8 cellular contexts compared by ENCODE assay signal in genomic region chr13:51729853-51730553, GRCh38.
DNase-seq lines count a peak whose midpoint lies in the region; ATAC-seq and TF ChIP-seq lines count a peak whose summit lies in the region.

No MANE protein-coding gene starts in this region.

- ATAC-seq in GM21576 (IDR thresholded peaks at IDR 0.05; ENCODE audit: unreplicated experiment) (no peak), HG02759 (IDR thresholded peaks at IDR 0.05; ENCODE audit: unreplicated experiment) (no peak)

- no peaks in the 10 kb centered on the region for H3K9me3 Mint-ChIP-seq in HFFc6
- H3K9me3 Mint-ChIP-seq in activated naive CD4-positive, alpha-beta T cell treated with anti-CD3 and anti-CD28 coated beads, Interleukin-2, amount 10 ng/mL, durations not matched to agents 7 days and 5 days, result no peaks in the 10 kb centered on the region
- no peaks in the 10 kb centered on the region for H3K9me3 Mint-ChIP-seq in CD4-positive, alpha-beta memory T cell

- no peaks in the 10 kb centered on the region for H3K27me3 ChIP-seq in right atrium auricular region
- no peaks in the 10 kb centered on the region for H3K27me3 ChIP-seq in CD4-positive, alpha-beta memory T cell (ENCODE audit: insufficient read depth, low read length)

- POLR2A ChIA-PET in CD4-positive, alpha-beta memory T cell (lab: Charles Lee; ENCODE audit: partially characterized antibody), result interaction anchor here (1.8 kb wide), 1 partner anchor 11 kb away, joined by 5 read pairs; no protein-coding TSS in a partner anchor

- CTCF ChIA-PET in activated naive CD4-positive, alpha-beta T cell treated with anti-CD3 and anti-CD28 coated beads, Interleukin-2, amount 10 ng/mL, durations not matched to agents 7 days and 5 days (lab: Charles Lee), result interaction anchor here (0.6 kb wide), 1 partner anchor 375 kb away, joined by 4 read pairs; no protein-coding TSS in a partner anchor
- CTCF ChIA-PET in CD4-positive, alpha-beta memory T cell (lab: Charles Lee; ENCODE audit: partially characterized antibody), result interaction anchor here (0.9 to 1.6 kb wide), 2 partner anchors 44 to 296 kb away, joined by 3 to 4 read pairs; no protein-coding TSS in a partner anchor

- H3K27ac ChIP-seq in right atrium auricular region, result peak overlapping the region; percentile 65 to 66
- no peak overlapping the region for H3K27ac ChIP-seq in CD4-positive, alpha-beta memory T cell (ENCODE audit: low read depth, low read length)

- H3K27ac Mint-ChIP-seq in HFFc6, result no peak overlapping the region
- H3K27ac Mint-ChIP-seq in activated naive CD4-positive, alpha-beta T cell treated with anti-CD3 and anti-CD28 coated beads, Interleukin-2, amount 10 ng/mL, durations not matched to agents 7 days and 5 days, result no peak overlapping the region
- no peak overlapping the region for H3K27ac Mint-ChIP-seq in CD4-positive, alpha-beta memory T cell

- H3K4me1 ChIP-seq in right atrium auricular region, result peaks cover 0 to 43% of the 10 kb centered on the region in 2 donors
- peaks cover 15% of the 10 kb centered on the region for H3K4me1 ChIP-seq in CD4-positive, alpha-beta memory T cell (ENCODE audit: insufficient read depth, low read length)

- DNase-seq in HFFc6 (peak; percentile 85), right atrium auricular region (ENCODE audit: low spot score) (peak; percentile 85), NCI-H2171 treated with DMSO at 0.1 percent for 48 hours (lab: John Stamatoyannopoulos, UW) (no peak)
- peak; percentile 28 for DNase-seq in activated naive CD4-positive, alpha-beta T cell treated with anti-CD3 and anti-CD28 coated beads, Interleukin-2, amount 10 ng/mL, durations not matched to agents 7 days and 5 days
- DNase-seq in stimulated activated CD4-positive, alpha-beta T cell treated with anti-CD3 and anti-CD28 coated beads, Interleukin-4, amount 100 ng/mL, for 1 hour, result peak; percentile 21
- no peak for DNase-seq in CD4-positive, alpha-beta memory T cell

- intact Hi-C loops in CD4-positive, alpha-beta memory T cell (cut with micrococcal nuclease), result no loop called here

- no peaks in the 10 kb centered on the region for H3K9me3 ChIP-seq in right atrium auricular region
- H3K9me3 ChIP-seq in CD4-positive, alpha-beta memory T cell (ENCODE audit: control insufficient read depth in 1 of 2, low read length in 2 of 2), result no peaks in the 10 kb centered on the region

- peaks cover 20% of the 10 kb centered on the region for H3K4me1 Mint-ChIP-seq in HFFc6 (ENCODE audit: low read depth)
- peaks cover 4% of the 10 kb centered on the region for H3K4me1 Mint-ChIP-seq in activated naive CD4-positive, alpha-beta T cell treated with anti-CD3 and anti-CD28 coated beads, Interleukin-2, amount 10 ng/mL, durations not matched to agents 7 days and 5 days
- peaks cover 0 to 6% (median 4%) of the 10 kb centered on the region in 4 donors for H3K4me1 Mint-ChIP-seq in CD4-positive, alpha-beta memory T cell

- no peaks in the 10 kb centered on the region for H3K27me3 Mint-ChIP-seq in HFFc6 (ENCODE audit: insufficient read depth)
- no peaks in the 10 kb centered on the region for H3K27me3 Mint-ChIP-seq in activated naive CD4-positive, alpha-beta T cell treated with anti-CD3 and anti-CD28 coated beads, Interleukin-2, amount 10 ng/mL, durations not matched to agents 7 days and 5 days
- H3K27me3 Mint-ChIP-seq in CD4-positive, alpha-beta memory T cell, result no peaks in the 10 kb centered on the region

- TF ChIP-seq CTCF in HFFc6 (IDR thresholded peaks at IDR 0.05) (no peak), right atrium auricular region (IDR thresholded peaks at IDR 0.05) (no peak)

- no peaks in the 10 kb centered on the region for H3K36me3 ChIP-seq in right atrium auricular region
- H3K36me3 ChIP-seq in CD4-positive, alpha-beta memory T cell (ENCODE audit: insufficient read depth, low read length), result no peaks in the 10 kb centered on the region

- H3K4me3 Mint-ChIP-seq in HFFc6, result no peak overlapping the region
- no peak overlapping the region for H3K4me3 Mint-ChIP-seq in activated naive CD4-positive, alpha-beta T cell treated with anti-CD3 and anti-CD28 coated beads, Interleukin-2, amount 10 ng/mL, durations not matched to agents 7 days and 5 days
- no peak overlapping the region for H3K4me3 Mint-ChIP-seq in CD4-positive, alpha-beta memory T cell

- H3K36me3 Mint-ChIP-seq in HFFc6 (ENCODE audit: low read depth), result peaks cover 10% of the 10 kb centered on the region
- H3K36me3 Mint-ChIP-seq in activated naive CD4-positive, alpha-beta T cell treated with anti-CD3 and anti-CD28 coated beads, Interleukin-2, amount 10 ng/mL, durations not matched to agents 7 days and 5 days, result peaks cover 20% of the 10 kb centered on the region
- H3K36me3 Mint-ChIP-seq in CD4-positive, alpha-beta memory T cell, result peaks cover 22 to 40% of the 10 kb centered on the region in 2 donors

- H3K4me3 ChIP-seq in right atrium auricular region, result no peak overlapping the region
- no peak overlapping the region for H3K4me3 ChIP-seq in CD4-positive, alpha-beta memory T cell (ENCODE audit: low read length in 2 of 2)

Comparison
In these comparisons a context has a peak if more than half of its experiments do, and no peak if none do; other contexts are left out.
1. DNase-seq: peak in HFFc6 (single experiment), activated naive CD4-positive, alpha-beta T cell treated with anti-CD3 and anti-CD28 coated beads, Interleukin-2, amount 10 ng/mL, durations not matched to agents 7 days and 5 days (single experiment), right atrium auricular region (single experiment) and stimulated activated CD4-positive, alpha-beta T cell treated with anti-CD3 and anti-CD28 coated beads, Interleukin-4, amount 100 ng/mL, for 1 hour (single experiment); none in NCI-H2171 treated with DMSO at 0.1 percent for 48 hours (single experiment) and CD4-positive, alpha-beta memory T cell (0 of 5).